ENCODE assay signal across 8 cellular contexts in genomic region chr7:150367677-150368097, GRCh38. TPM values are rescaled to one million over a fixed set of nuclear protein-coding genes. Genes with fewer than 3 reads are reported as not detected.
A peak's percentile ranks its signal among the peaks of the same experiment; 100 is the strongest.
DNase-seq lines count a peak whose midpoint lies in the region; ATAC-seq, FAIRE-seq and TF ChIP-seq lines count a peak whose summit lies in the region.

No MANE protein-coding gene starts in this region.

- peak overlapping the region; percentile 80 for H3K4me3 Mint-ChIP-seq in T-helper 1 cell treated with Interleukin-12 subunit alpha and Interleukin-12 subunit beta and Interleukin-4 antibody, amounts not matched to agents 30 μg/mL and 1 μg/mL, for 36 hours
- peak overlapping the region; percentile 77 for H3K4me3 Mint-ChIP-seq in progenitor cell of endocrine pancreas (ENCODE audit: low read depth)

- H3K9me3 Mint-ChIP-seq in T-helper 1 cell treated with Interleukin-12 subunit alpha and Interleukin-12 subunit beta and Interleukin-4 antibody, amounts not matched to agents 30 μg/mL and 1 μg/mL, for 36 hours: no peaks in the 10 kb centered on the region
- no peaks in the 10 kb centered on the region for H3K9me3 Mint-ChIP-seq in progenitor cell of endocrine pancreas (ENCODE audit: low read depth)

- H3K36me3 Mint-ChIP-seq in T-helper 1 cell treated with Interleukin-12 subunit alpha and Interleukin-12 subunit beta and Interleukin-4 antibody, amounts not matched to agents 30 μg/mL and 1 μg/mL, for 36 hours (ENCODE audit: low read depth): peaks cover 6% of the 10 kb centered on the region
- peaks cover 4% of the 10 kb centered on the region for H3K36me3 Mint-ChIP-seq in progenitor cell of endocrine pancreas (ENCODE audit: insufficient read depth)

- no peak for DNase-seq in T-helper 1 cell
- DNase-seq in RCC 7860 (ENCODE audit: low spot score): no peak
- DNase-seq in epithelial cell of prostate (ENCODE audit: low read depth, low spot score): no peak
- DNase-seq in progenitor cell of endocrine pancreas (ENCODE audit: low spot score, unreplicated experiment): no peak
- DNase-seq in UCSD-AML1 (lab: John Stamatoyannopoulos, UW; ENCODE audit: unreplicated experiment): no peak
- no peak for DNase-seq in cortex of kidney (lab: John Stamatoyannopoulos, UW)

- H3K27ac Mint-ChIP-seq in T-helper 1 cell treated with Interleukin-12 subunit alpha and Interleukin-12 subunit beta and Interleukin-4 antibody, amounts not matched to agents 30 μg/mL and 1 μg/mL, for 36 hours: peak overlapping the region; percentile 82
- H3K27ac Mint-ChIP-seq in progenitor cell of endocrine pancreas: peak overlapping the region; percentile 99

- FAIRE-seq in RCC 7860 (lab: Jason Lieb, UNC): peak; percentile 89

- TF ChIP-seq CTCF in progenitor cell of endocrine pancreas (IDR thresholded peaks at IDR 0.05; ENCODE audit: unreplicated experiment): no peak

- H3K27ac ChIP-seq in epithelial cell of prostate: peak overlapping the region; percentile 58

- H3K4me1 Mint-ChIP-seq in T-helper 1 cell treated with Interleukin-12 subunit alpha and Interleukin-12 subunit beta and Interleukin-4 antibody, amounts not matched to agents 30 μg/mL and 1 μg/mL, for 36 hours (ENCODE audit: low read depth): peaks cover 32% of the 10 kb centered on the region
- peaks cover 23% of the 10 kb centered on the region for H3K4me1 Mint-ChIP-seq in progenitor cell of endocrine pancreas (ENCODE audit: low read depth)

- no peak for ATAC-seq in HG03565 (IDR thresholded peaks at IDR 0.05; ENCODE audit: unreplicated experiment)

- no peaks in the 10 kb centered on the region for H3K27me3 Mint-ChIP-seq in T-helper 1 cell treated with Interleukin-12 subunit alpha and Interleukin-12 subunit beta and Interleukin-4 antibody, amounts not matched to agents 30 μg/mL and 1 μg/mL, for 36 hours (ENCODE audit: low read depth)
- H3K27me3 Mint-ChIP-seq in progenitor cell of endocrine pancreas: peaks cover 5% of the 10 kb centered on the region

RNA-seq across cellular contexts. Expression of gene REPIN1, which starts 0.9 kb away (rescaled TPM):
- total RNA-seq in progenitor cell of endocrine pancreas: 148 and 153 TPM in 2 replicates

RNA-seq across cellular contexts. Expression of gene ZNF775, which starts 11.4 kb away (rescaled TPM):
- 10.8 and 13.4 TPM in 2 replicates for total RNA-seq in progenitor cell of endocrine pancreas

RNA-seq across cellular contexts. Expression of gene RARRES2, which starts 26.3 kb away (rescaled TPM):
- total RNA-seq in progenitor cell of endocrine pancreas: 19.0 and 20.2 TPM in 2 replicates

RNA-seq across cellular contexts. Expression of gene ACTR3C, which starts 44.3 kb away (rescaled TPM):
- 2.3 and 3.3 TPM in 2 replicates for total RNA-seq in progenitor cell of endocrine pancreas

RNA-seq across cellular contexts. Expression of gene LRRC61, which starts 44.5 kb away (rescaled TPM):
- total RNA-seq in progenitor cell of endocrine pancreas: 28.1 and 28.3 TPM in 2 replicates
